ENCODE assay signal across 11 cellular contexts in the genomic region with DNA sequence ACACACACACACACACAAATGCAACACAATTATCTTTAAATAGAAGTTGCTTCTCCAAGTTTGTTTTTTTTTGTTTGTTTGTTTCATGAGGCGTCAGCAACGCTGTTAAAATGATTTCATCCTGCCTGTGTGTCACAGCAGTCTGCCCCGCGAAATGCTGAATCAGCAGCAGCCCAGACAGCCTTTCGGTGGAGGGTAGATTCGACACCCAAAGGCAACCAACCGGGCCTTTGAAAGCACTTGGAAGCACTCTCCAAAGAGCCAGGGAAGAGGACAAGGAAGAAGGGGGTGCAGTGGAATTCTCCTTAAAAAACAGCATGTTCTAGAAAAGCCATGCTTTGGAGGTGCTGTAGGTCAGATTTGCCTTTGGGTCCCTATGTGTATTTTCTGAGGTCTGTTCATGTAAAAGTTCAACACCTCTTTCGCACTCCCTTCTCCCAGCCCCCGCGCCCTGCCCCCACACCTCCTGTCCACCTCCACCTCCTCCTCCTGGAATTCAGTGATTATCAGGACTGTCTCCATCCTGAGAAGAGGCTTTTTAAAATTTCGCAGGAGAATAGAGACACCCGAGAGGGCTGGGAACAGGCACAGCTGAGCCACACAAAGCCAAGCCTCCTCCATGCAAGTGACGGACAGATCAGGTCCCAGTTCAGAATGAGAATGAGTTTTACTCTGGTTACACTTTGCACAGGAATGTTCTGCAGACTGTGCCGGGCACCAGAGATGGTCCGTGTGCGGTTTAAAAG.
DNase-seq lines count a peak whose midpoint lies in the region; ATAC-seq, FAIRE-seq and TF ChIP-seq lines count a peak whose summit lies in the region.
"Had no signal": no experiment of that assay in that cellular context is flagged by ENCODE, and none has a peak within 500 bp of the region (broad histone marks: within the 10 kb centered on the region; RNA-seq: fewer than 3 reads in every experiment).

No MANE protein-coding gene starts in this region.

- CTCF ChIA-PET in A549 (lab: Yijun Ruan, JAX) = no interaction called here
- CTCF ChIA-PET in IMR-90 (lab: Yijun Ruan, JAX) = no interaction called here

- no peak for TF ChIP-seq CTCF in A549 (IDR thresholded peaks at IDR 0.05)
- no peak for TF ChIP-seq CTCF in IMR-90 (conservative IDR thresholded peaks at IDR 0.05; ENCODE audit: low read depth, low read length)
- no peak for TF ChIP-seq CTCF in esophagus squamous epithelium (IDR thresholded peaks at IDR 0.05)
- TF ChIP-seq CTCF in nephron (IDR thresholded peaks at IDR 0.05; ENCODE audit: unreplicated experiment in 3 of 3) = no peak

- H4K5ac ChIP-seq in IMR-90 (ENCODE audit: low read depth, low read length) = no peak overlapping the region

- TF ChIP-seq RAD21 in A549 (conservative IDR thresholded peaks at IDR 0.05 in 1 of 2, IDR thresholded peaks at IDR 0.05 in 1 of 2) (no peak), IMR-90 (IDR thresholded peaks at IDR 0.05; ENCODE audit: low read length) (no peak)

- H3K27ac ChIP-seq in A549 (no peak overlapping the region), IMR-90 (ENCODE audit: insufficient read depth, low read length) (no peak overlapping the region), esophagus squamous epithelium (peak overlapping the region in 3 of 4 donors; percentile 18 to 75 (median 60))

- FAIRE-seq in A549 (lab: Jason Lieb, UNC) = no peak

- ATAC-seq in A549 (no peak), IMR-90 (ENCODE audit: low read depth) (peak; percentile 40), GM18907 (IDR thresholded peaks at IDR 0.05; ENCODE audit: unreplicated experiment) (no peak), HG03439 (IDR thresholded peaks at IDR 0.05; ENCODE audit: unreplicated experiment) (no peak)

- H4K91ac ChIP-seq in IMR-90 (ENCODE audit: insufficient read depth, low read depth, low read length) = 0 out of 2 replicates have a peak overlapping the region, but pooled peaks have one; percentile 7

- peaks cover 24 to 46% of the 10 kb centered on the region in 2 experiments for H3K79me1 ChIP-seq in IMR-90 (ENCODE audit: low read depth in 1 of 2, low read length in 2 of 2)

- H3K4me1 ChIP-seq in A549 = peaks cover 8% of the 10 kb centered on the region
- H3K4me1 ChIP-seq in IMR-90 (ENCODE audit: control insufficient read depth, insufficient read depth, low read length) = peaks cover 25% of the 10 kb centered on the region
- peaks cover 21 to 76% (median 50%) of the 10 kb centered on the region in 3 donors for H3K4me1 ChIP-seq in esophagus squamous epithelium

- H3K9ac ChIP-seq in IMR-90 (ENCODE audit: low read depth, low read length) = no peak overlapping the region

- no peak overlapping the region for H3K56ac ChIP-seq in IMR-90 (ENCODE audit: extremely low read depth, insufficient read depth, low read length)

- TF ChIP-seq EP300 in A549 (IDR thresholded peaks at IDR 0.05) = no peak

- no peaks in the 10 kb centered on the region for H4K20me1 ChIP-seq in IMR-90 (ENCODE audit: insufficient read depth, low read length)

- peak overlapping the region; percentile 65 for H2AFZ ChIP-seq in IMR-90 (replicated peaks; ENCODE audit: low read length, poor library complexity)

- peak overlapping the region in 1 of 2 experiments; percentile 46; a peak in 1 of 4 replicates for H4K8ac ChIP-seq in IMR-90 (ENCODE audit: low read depth in 2 of 2, low read length in 2 of 2)

- intact Hi-C loops in IMR-90 (cut with micrococcal nuclease) = no loop called here
- intact Hi-C loops in esophagus squamous epithelium (cut with DNase I) = no loop called here

- no peak overlapping the region for H2AK9ac ChIP-seq in IMR-90 (replicated peaks; ENCODE audit: low read depth, low read length, poor library complexity)

- in situ Hi-C loops in IMR-90 (cut with MboI; ENCODE audit: low sequenced_read_pairs) = no loop called here

- H2BK5ac ChIP-seq in IMR-90 (ENCODE audit: low read depth, low read length, poor library complexity, severe bottlenecking) = no peak overlapping the region

- H3K9me1 ChIP-seq in IMR-90 (ENCODE audit: insufficient read depth, low read length) = peaks cover 17% of the 10 kb centered on the region

- dilution Hi-C loops in IMR-90 (cut with HindIII; ENCODE audit: low sequenced_read_pairs, unreplicated experiment) = no loop called here

- no peak for TF ChIP-seq POLR2A in A549 (IDR thresholded peaks at IDR 0.05; ENCODE audit: low read length)
- no peak for TF ChIP-seq POLR2A in IMR-90 (IDR thresholded peaks at IDR 0.05; ENCODE audit: low read depth, low read length)
- TF ChIP-seq POLR2A in esophagus squamous epithelium (IDR thresholded peaks at IDR 0.05) = no peak

- H3K4ac ChIP-seq in IMR-90 (ENCODE audit: low read depth, low read length) = peak overlapping the region; percentile 35; the same call in 1 of the 2 replicates

- no peaks in the 10 kb centered on the region for H3K9me3 Mint-ChIP-seq in nephron
- H3K9me3 Mint-ChIP-seq: central memory CD8-positive, alpha-beta T cell had no signal

- H3K4me3 ChIP-seq in A549 (no peak overlapping the region), IMR-90 (ENCODE audit: insufficient read depth, low read depth, low read length) (no peak overlapping the region), esophagus squamous epithelium (peak overlapping the region in 1 of 4 donors; percentile 28)
- H3K4me3 ChIP-seq: BLaER1 treated with 17β-estradiol and CSF1 and Interleukin-3, amounts not matched to agents 10 nM and 100 nM had no signal

- H2BK20ac ChIP-seq in IMR-90 (ENCODE audit: low read depth, low read length) = no peak overlapping the region

- peak overlapping the region; percentile 6 to 59 (median 37) for H3K4me3 Mint-ChIP-seq in nephron
- H3K4me3 Mint-ChIP-seq: central memory CD8-positive, alpha-beta T cell had no signal

- POLR2A ChIA-PET in A549 (lab: Yijun Ruan, JAX) = no interaction called here
- POLR2A ChIA-PET in IMR-90 (lab: Charles Lee; ENCODE audit: unreplicated experiment) = no interaction called here

- H3K27ac Mint-ChIP-seq in nephron = peak overlapping the region in 1 of 3 experiments; percentile 82

- H2BK120ac ChIP-seq in IMR-90 (ENCODE audit: low read depth, low read length) = no peak overlapping the region

- no TSS peak for BruUV-seq in IMR-90 (replicated peaks; lab: Mats Ljungman, UMichigan)

- H2BK15ac ChIP-seq in IMR-90 (ENCODE audit: low read depth, low read length) = no peak overlapping the region

- H3K4me1 Mint-ChIP-seq in nephron = peaks cover 19% of the 10 kb centered on the region

- H3K27me3 ChIP-seq in IMR-90 (ENCODE audit: control insufficient read depth, insufficient read depth, low read length) = no peaks in the 10 kb centered on the region
- no peaks in the 10 kb centered on the region for H3K27me3 ChIP-seq in esophagus squamous epithelium
- H3K27me3 ChIP-seq: BLaER1 treated with 17β-estradiol and CSF1 and Interleukin-3, amounts not matched to agents 10 nM and 100 nM had no signal

- H3K36me3 ChIP-seq in IMR-90 (ENCODE audit: control insufficient read depth, insufficient read depth, low read length) = peaks cover 6% of the 10 kb centered on the region
- peaks cover 0 to 23% (median 0%) of the 10 kb centered on the region in 3 donors for H3K36me3 ChIP-seq in esophagus squamous epithelium

- H3K18ac ChIP-seq in IMR-90 (ENCODE audit: low read depth, low read length) = no peak overlapping the region; the same call in 1 of the 2 replicates

- peaks cover 3% of the 10 kb centered on the region for H3K36me3 Mint-ChIP-seq in nephron (ENCODE audit: low read depth)

- H3K23ac ChIP-seq in IMR-90 (ENCODE audit: low read depth, low read length) = no peak overlapping the region

- no peak overlapping the region for H3K4me2 ChIP-seq in A549
- peak overlapping the region; percentile 58 for H3K4me2 ChIP-seq in IMR-90 (ENCODE audit: low read depth, low read length)

- peak overlapping the region; percentile 25; the same call in 1 of the 2 replicates for H3K14ac ChIP-seq in IMR-90 (replicated peaks; ENCODE audit: low read depth, low read length)

- WGBS in A549 (ENCODE audit: missing lambda C conversion rate) = 93% methylated on average over 16 of the region's 16 CpGs
- WGBS in IMR-90 (ENCODE audit: extremely low coverage in 2 of 2, insufficient read length in 1 of 2), 2 experiments = 58% methylated on average over 2 of the region's 16 CpGs; no CpG with 5 or more reads in 1 of the 2 experiments
- 67 to 69% methylated on average over 13 to 15 of the region's 16 CpGs for whole genome bisulfite sequencing in esophagus squamous epithelium, 2 donors

- peak overlapping the region; percentile 28; the same call in 1 of the 2 replicates for H2AK5ac ChIP-seq in IMR-90 (ENCODE audit: low read depth, low read length)

- no peaks in the 10 kb centered on the region for H3K9me3 ChIP-seq in A549
- H3K9me3 ChIP-seq in IMR-90 (ENCODE audit: control insufficient read depth, insufficient read depth, low read length) = no peaks in the 10 kb centered on the region
- no peaks in the 10 kb centered on the region for H3K9me3 ChIP-seq in esophagus squamous epithelium

- DNase-seq in A549 (ENCODE audit: low read depth in 1 of 2, low spot score in 1 of 2) (no peak), IMR-90 (no peak), esophagus squamous epithelium (lab: John Stamatoyannopoulos, UW) (no peak), GM19240 (ENCODE audit: insufficient read length, low spot score) (no peak), NCI-H1417 (lab: John Stamatoyannopoulos, UW) (no peak)
- DNase-seq: activated CD4-positive, alpha-beta T cell treated with anti-CD3 and anti-CD28 coated beads, Interleukin-2, amount 50 U/mL, for 48 hours had no signal

- no peaks in the 10 kb centered on the region for H3K27me3 Mint-ChIP-seq in nephron (ENCODE audit: low read depth)
- H3K27me3 Mint-ChIP-seq: central memory CD8-positive, alpha-beta T cell had no signal

TF ChIP-seq in A549, 52 proteins besides CTCF, POLR2A, EP300 and RAD21:
- TF ChIP-seq FOSB (CRISPR knock-in tag; IDR thresholded peaks at IDR 0.05) (no peak), MAFK (IDR thresholded peaks at IDR 0.05; ENCODE audit: partially characterized antibody) (peak; percentile 89)

TF ChIP-seq in IMR-90, 13 proteins besides CTCF, POLR2A, EP300 and RAD21:
- TF ChIP-seq MAFK (IDR thresholded peaks at IDR 0.05; ENCODE audit: low read depth, low read length) = peak; percentile 95
- no peak for TF ChIP-seq CEBPB (IDR thresholded peaks at IDR 0.05; ENCODE audit: low read depth, low read length)

Comparison
In these comparisons a context has a peak if more than half of its experiments do, and no peak if none do; other contexts are left out.
1. H3K27ac ChIP-seq: peak in esophagus squamous epithelium (3 of 4); none in A549 (0 of 2) and IMR-90 (single experiment).